ENCODE assay signal across 1 cellular context in genomic region chr9:136779808-136780207, GRCh38.
TF ChIP-seq lines count a peak whose summit lies in the region.

No MANE protein-coding gene starts in this region.

TF ChIP-seq in GM23338, 12 proteins besides CTCF, POLR2A, EP300 and RAD21 (continued from another document):
- no peak for TF ChIP-seq ETS1 (IDR thresholded peaks at IDR 0.05)
- no peak for TF ChIP-seq EZH2 (IDR thresholded peaks at IDR 0.05; ENCODE audit: low read depth, unreplicated experiment)
- TF ChIP-seq REST (IDR thresholded peaks at IDR 0.05; ENCODE audit: unreplicated experiment): no peak
- no peak for TF ChIP-seq CREB1 (CRISPR knock-in tag; IDR thresholded peaks at IDR 0.05; ENCODE audit: low read depth)
